12 cellular contexts compared by ENCODE assay signal in the genomic region with DNA sequence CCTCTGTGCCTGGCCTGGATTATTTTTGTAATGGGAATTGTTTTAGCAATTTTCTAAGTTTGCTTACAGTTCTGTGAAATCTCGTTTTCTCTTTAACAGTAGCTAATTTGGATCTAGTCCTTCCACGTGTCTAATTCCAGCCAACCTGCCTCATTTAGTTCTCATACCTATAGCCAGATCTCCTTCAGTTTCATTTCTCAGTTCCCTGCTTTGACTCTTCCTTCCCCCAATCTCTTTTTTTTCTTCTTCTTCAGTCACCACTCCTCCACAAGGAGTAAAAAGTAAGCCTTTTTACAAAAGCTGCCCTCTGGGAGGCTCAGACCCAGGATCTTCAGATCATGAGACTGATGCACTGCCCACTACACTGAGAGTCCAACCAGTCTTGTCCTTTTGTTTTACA. TPM values are rescaled to one million over a fixed set of nuclear protein-coding genes. Genes with fewer than 3 reads are reported as not detected.
DNase-seq lines count a peak whose midpoint lies in the region; ATAC-seq and TF ChIP-seq lines count a peak whose summit lies in the region.
"Had no signal": no experiment of that assay in that cellular context is flagged by ENCODE, and none has a peak within 500 bp of the region (broad histone marks: within the 10 kb centered on the region; RNA-seq: fewer than 3 reads in every experiment).

No MANE protein-coding gene starts in this region.

- peaks cover 23% of the 10 kb centered on the region for H3K4me1 Mint-ChIP-seq in activated T-cell treated with anti-CD3 and anti-CD28 coated beads, Interleukin-2, amount 50 U/mL, for 4 hours (ENCODE audit: low read depth)
- peaks cover 28% of the 10 kb centered on the region in 2 donors for H3K4me1 Mint-ChIP-seq in effector memory CD8-positive, alpha-beta T cell (ENCODE audit: low read depth in 2 of 2)

- no peak for ATAC-seq in activated T-cell treated with anti-CD3 and anti-CD28 coated beads, Interleukin-2, amount 50 U/mL, for 4 hours
- ATAC-seq in effector memory CD8-positive, alpha-beta T cell (replicated peaks), result no peak
- ATAC-seq in HG02852 (IDR thresholded peaks at IDR 0.05; ENCODE audit: unreplicated experiment), result no peak

- peaks cover 22% of the 10 kb centered on the region for H3K36me3 Mint-ChIP-seq in activated T-cell treated with anti-CD3 and anti-CD28 coated beads, Interleukin-2, amount 50 U/mL, for 4 hours (ENCODE audit: insufficient read depth)
- peaks cover 24% of the 10 kb centered on the region for H3K36me3 Mint-ChIP-seq in effector memory CD8-positive, alpha-beta T cell (ENCODE audit: insufficient read depth)

- peaks cover 21% of the 10 kb centered on the region for H3K4me1 ChIP-seq in OCI-LY7 (ENCODE audit: insufficient read depth, low read length, poor library complexity, severe bottlenecking)
- peaks cover 10% of the 10 kb centered on the region for H3K4me1 ChIP-seq in smooth muscle cell (ENCODE audit: low read depth)

- no peaks in the 10 kb centered on the region for H3K9me3 Mint-ChIP-seq in activated T-cell treated with anti-CD3 and anti-CD28 coated beads, Interleukin-2, amount 50 U/mL, for 4 hours
- H3K9me3 Mint-ChIP-seq in effector memory CD8-positive, alpha-beta T cell, result no peaks in the 10 kb centered on the region

- H3K27me3 ChIP-seq in smooth muscle cell (ENCODE audit: low read depth), result no peaks in the 10 kb centered on the region
- H3K27me3 ChIP-seq: esophagus muscularis mucosa had no signal

- intact Hi-C loops in OCI-LY7 (cut with micrococcal nuclease; ENCODE audit: unreplicated experiment), result loop anchor here (2.0 to 10.0 kb wide), 2 partner anchors 237 to 887 kb away; a partner anchor contains a TSS

- H3F3A ChIP-seq in smooth muscle cell (ENCODE audit: low read depth), result peaks cover 3% of the 10 kb centered on the region

- no peaks in the 10 kb centered on the region for H3K9me2 ChIP-seq in OCI-LY7 (ENCODE audit: insufficient read depth, low read length)

- H3K4me2 ChIP-seq in OCI-LY7 (ENCODE audit: low read length), result peak overlapping the region; percentile 91
- peak overlapping the region; percentile 90 for H3K4me2 ChIP-seq in smooth muscle cell

- no peaks in the 10 kb centered on the region for H4K20me1 ChIP-seq in OCI-LY7 (ENCODE audit: insufficient read depth, low read length)
- H4K20me1 ChIP-seq in smooth muscle cell (ENCODE audit: low read depth), result no peaks in the 10 kb centered on the region

- no peak for DNase-seq in activated T-cell treated with anti-CD3 and anti-CD28 coated beads, Interleukin-2, amount 50 U/mL, for 4 hours
- DNase-seq in activated T-cell treated with anti-CD3 and anti-CD28 coated beads, Interleukin-2, amount 50 U/mL, for 1 hour, result no peak
- peak; percentile 25 for DNase-seq in OCI-LY7 (ENCODE audit: low spot score)
- no peak for DNase-seq in effector memory CD8-positive, alpha-beta T cell
- DNase-seq in smooth muscle cell (lab: John Stamatoyannopoulos, UW; ENCODE audit: unreplicated experiment), result no peak
- no peak for DNase-seq in stimulated activated CD4-positive, alpha-beta T cell treated with anti-CD3 and anti-CD28 coated beads, Interleukin-2, amount 100 ng/mL, for 48 hours
- no peak for DNase-seq in GOT3 (lab: John Stamatoyannopoulos, UW)
- DNase-seq: amniotic stem cell, NCI-H2107 had no signal

- H2AFZ ChIP-seq in OCI-LY7 (ENCODE audit: low read length) (no peak overlapping the region), smooth muscle cell (ENCODE audit: low read depth) (no peak overlapping the region)

- H3K79me2 ChIP-seq in OCI-LY7 (ENCODE audit: insufficient read depth, low read depth, low read length) (peaks cover 17% of the 10 kb centered on the region), smooth muscle cell (ENCODE audit: low read depth) (peaks cover 7% of the 10 kb centered on the region)

- CTCF ChIA-PET in OCI-LY7 (lab: Charles Lee; ENCODE audit: unreplicated experiment), result interaction anchor here (0.6 to 0.9 kb wide), 2 partner anchors 83 to 1972 kb away, joined by 3 to 4 read pairs; no protein-coding TSS in a partner anchor

- WGBS in smooth muscle cell (ENCODE audit: low lambda C conversion rate), result 92% methylated on average over 2 of the region's 2 CpGs

- H3K27ac ChIP-seq in OCI-LY7 (ENCODE audit: low read depth, low read length, poor library complexity, severe bottlenecking), result peak overlapping the region; percentile 58
- no peak overlapping the region for H3K27ac ChIP-seq in smooth muscle cell (ENCODE audit: low read depth)

- no peak overlapping the region for H3K9ac ChIP-seq in smooth muscle cell (ENCODE audit: low read depth)

- TF ChIP-seq CTCF in OCI-LY7 (conservative IDR thresholded peaks at IDR 0.05; ENCODE audit: low read length) (no peak), smooth muscle cell (IDR thresholded peaks at IDR 0.05; ENCODE audit: borderline replicate concordance, insufficient read depth, poor library complexity, severe bottlenecking) (no peak)

- no TSS peak for BruUV-seq in OCI-LY7 (replicated peaks; lab: Mats Ljungman, UMichigan)

- H3K36me3 ChIP-seq in OCI-LY7 (ENCODE audit: insufficient read depth, low read length), result peaks cover 44% of the 10 kb centered on the region
- H3K36me3 ChIP-seq in smooth muscle cell (ENCODE audit: low read depth), result no peaks in the 10 kb centered on the region

- H3K27ac Mint-ChIP-seq in effector memory CD8-positive, alpha-beta T cell, result peak overlapping the region; percentile 10 to 23

- no peaks in the 10 kb centered on the region for H3K27me3 Mint-ChIP-seq in activated T-cell treated with anti-CD3 and anti-CD28 coated beads, Interleukin-2, amount 50 U/mL, for 4 hours (ENCODE audit: low read depth)
- H3K27me3 Mint-ChIP-seq in effector memory CD8-positive, alpha-beta T cell, result no peaks in the 10 kb centered on the region

- H3K4me3 ChIP-seq in OCI-LY7 (ENCODE audit: low read depth, low read length, poor library complexity, severe bottlenecking) (peak overlapping the region; percentile 72), smooth muscle cell (no peak overlapping the region)

- H3K4me3 Mint-ChIP-seq in activated T-cell treated with anti-CD3 and anti-CD28 coated beads, Interleukin-2, amount 50 U/mL, for 4 hours, result peak overlapping the region; percentile 93
- peak overlapping the region; percentile 22 to 30 for H3K4me3 Mint-ChIP-seq in effector memory CD8-positive, alpha-beta T cell

- H3K9me3 ChIP-seq in OCI-LY7 (ENCODE audit: low read length) (no peaks in the 10 kb centered on the region), smooth muscle cell (replicated peaks; ENCODE audit: low read depth) (no peaks in the 10 kb centered on the region)
- H3K9me3 ChIP-seq: esophagus muscularis mucosa had no signal

- POLR2A ChIA-PET in OCI-LY7 (lab: Charles Lee), result interaction anchor here (0.6 to 2.1 kb wide), 7 partner anchors 10 to 83 kb away, joined by 3 to 9 read pairs (median 4); a partner anchor contains a TSS

RNA-seq across cellular contexts. Expression of a gene that starts 1.4 kb away (rescaled TPM):
- 10 to 100 TPM; 17.1 to 18.8 (median 17.6) TPM for total RNA-seq in activated T-cell treated with anti-CD3 and anti-CD28 coated beads, Interleukin-2, amount 50 U/mL, for 4 hours
- 20.9 and 28.6 TPM in 2 replicates for total RNA-seq in OCI-LY7 (2014; rRNA removed; shearing (Covaris generic))
- total RNA-seq in OCI-LY7 (2022), result 15.4 and 16.9 TPM in 2 replicates
- total RNA-seq in smooth muscle cell, result 5.7 and 10.2 TPM in 2 replicates
- 6.1 and 7.3 TPM in 2 replicates for polyA plus RNA-seq in smooth muscle cell

RNA-seq across cellular contexts. Expression of a gene that starts 6.0 kb away (rescaled TPM):
- 1 to 10 TPM in 2 of 3 donors, under 1 TPM in 1; 0.58 to 1.1 (median 1.1) TPM for total RNA-seq in activated T-cell treated with anti-CD3 and anti-CD28 coated beads, Interleukin-2, amount 50 U/mL, for 4 hours
- total RNA-seq in OCI-LY7 (2014; rRNA removed; shearing (Covaris generic)), result 0.60 and 0.62 TPM in 2 replicates
- total RNA-seq in OCI-LY7 (2022) (1.2 and 1.8 TPM in 2 replicates), smooth muscle cell (0.13 and 0.27 TPM in 2 replicates)
- polyA plus RNA-seq in smooth muscle cell, result 1.4 and 1.6 TPM in 2 replicates

RNA-seq across cellular contexts. Expression of a gene that starts 10.1 kb away (rescaled TPM):
- 100 to 1,000 TPM in 2 of 3 donors, 10 to 100 TPM in 1; 86.9 to 113 (median 108) TPM for total RNA-seq in activated T-cell treated with anti-CD3 and anti-CD28 coated beads, Interleukin-2, amount 50 U/mL, for 4 hours
- total RNA-seq in OCI-LY7 (2014; rRNA removed; shearing (Covaris generic)), result 110 and 129 TPM in 2 replicates
- total RNA-seq in OCI-LY7 (2022), result 209 and 235 TPM in 2 replicates
- 45.4 and 59.3 TPM in 2 replicates for total RNA-seq in smooth muscle cell
- polyA plus RNA-seq in smooth muscle cell, result 62.4 and 109 TPM in 2 replicates

RNA-seq across cellular contexts. Expression of a gene that starts 21.1 kb away (rescaled TPM):
- total RNA-seq in activated T-cell treated with anti-CD3 and anti-CD28 coated beads, Interleukin-2, amount 50 U/mL, for 4 hours, result under 1 TPM; 0.11 to 0.27 (median 0.13) TPM
- not detected in 2 replicates for total RNA-seq in OCI-LY7 (2014; rRNA removed; shearing (Covaris generic))
- total RNA-seq in OCI-LY7 (2022), result not detected in 2 replicates
- total RNA-seq in smooth muscle cell, result 0.54 and 2.4 TPM in 2 replicates
- polyA plus RNA-seq in smooth muscle cell, result not detected in 2 replicates
- total RNA-seq: T-helper 2 cell treated with Interferon-gamma antibody and Interleukin-4, amounts not matched to agents 100 ng/mL and 5 ng/mL, for 36 hours had no signal
